In the genomic region with DNA sequence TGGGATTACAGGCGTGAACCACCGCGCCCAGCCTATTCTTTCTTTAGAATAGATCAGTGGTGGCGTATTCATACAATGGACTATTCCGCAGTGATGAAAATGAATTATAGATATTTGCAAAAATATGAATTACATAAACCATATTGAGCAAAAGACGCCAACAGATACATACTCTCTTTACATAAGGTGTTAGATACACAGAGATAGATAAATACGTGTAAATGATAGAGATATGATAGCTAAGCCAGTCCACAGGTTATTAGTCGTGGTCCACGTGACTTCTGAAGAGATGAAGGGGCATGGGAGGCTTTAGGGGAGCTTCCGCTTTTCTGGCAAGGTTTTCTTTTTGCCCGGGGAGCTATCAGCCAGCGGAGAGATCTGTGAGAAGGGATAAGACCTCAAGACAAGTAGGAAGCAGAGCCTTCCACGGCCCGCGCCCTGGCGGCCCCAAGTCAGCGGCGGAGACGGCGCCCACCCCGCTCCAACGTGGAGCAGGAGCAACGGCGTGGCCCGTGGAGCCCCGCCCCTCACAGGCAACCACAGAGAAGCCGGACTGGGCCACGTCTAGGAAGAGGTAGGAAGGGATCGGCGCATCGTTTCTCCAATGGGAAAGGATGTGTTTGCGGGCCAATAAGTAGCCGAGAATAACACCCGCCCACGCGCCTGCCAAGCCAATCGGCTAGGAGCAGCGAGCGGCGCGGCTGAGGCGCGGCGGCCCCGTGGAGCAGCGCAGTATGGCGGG, we compare ENCODE assay signal across 7 cellular contexts. TPM values are rescaled to one million over a fixed set of nuclear protein-coding genes. Genes with fewer than 3 reads are reported as not detected.
DNase-seq lines count a peak whose midpoint lies in the region; ATAC-seq and TF ChIP-seq lines count a peak whose summit lies in the region.

A gene (plus strand): TSS at position 704 of the 742 bp plus-strand sequence. CDS start 31 bp downstream, at position 735.

- peak; percentile 66 for ATAC-seq in GM18508 (IDR thresholded peaks at IDR 0.05; ENCODE audit: insufficient read depth, unreplicated experiment)
- peak; percentile 81 for ATAC-seq in HG03025 (IDR thresholded peaks at IDR 0.05; ENCODE audit: low FRiP score, unreplicated experiment)

- H3K4me1 ChIP-seq in hepatocyte (ENCODE audit: insufficient read depth), result no peaks in the 10 kb centered on the region

- no peaks in the 10 kb centered on the region for H3K9me2 ChIP-seq in hepatocyte (replicated peaks; ENCODE audit: insufficient read depth)

- peak within 1 kb of the TSS; percentile 76 for H2AFZ ChIP-seq in hepatocyte

- H3K36me3 ChIP-seq in hepatocyte (replicated peaks; ENCODE audit: insufficient read depth, low read depth), result no peaks in the 10 kb centered on the region

- no peak for TF ChIP-seq CTCF in hepatocyte (IDR thresholded peaks at IDR 0.05; ENCODE audit: poor library complexity)

- peak within 1 kb of the TSS; percentile 47 for H3K4me3 ChIP-seq in hepatocyte

- WGBS in hepatocyte (ENCODE audit: low lambda C conversion rate, missing lambda C conversion rate), result 12% methylated on average over 45 of the region's 47 CpGs

- no peaks in the 10 kb centered on the region for H3K9me3 ChIP-seq in hepatocyte (ENCODE audit: low read depth)

- DNase-seq in NCI-H2081 (lab: John Stamatoyannopoulos, UW) (peak; percentile 99), T1000 (lab: John Stamatoyannopoulos, UW) (peak; percentile 93), astrocyte of the hippocampus (ENCODE audit: low read depth, low spot score) (peak; percentile 98), hepatocyte (ENCODE audit: low spot score) (peak; percentile 98), retina (peak; percentile 96)

- peak within 1 kb of the TSS; percentile 90 for H3K27ac ChIP-seq in hepatocyte

- H4K20me1 ChIP-seq in hepatocyte (ENCODE audit: insufficient read depth, poor library complexity, severe bottlenecking), result no peaks in the 10 kb centered on the region

- peak within 1 kb of the TSS; percentile 73 for H3K4me2 ChIP-seq in hepatocyte

- no peaks in the 10 kb centered on the region for H3K79me2 ChIP-seq in hepatocyte

- H3K27me3 ChIP-seq in hepatocyte, result no peaks in the 10 kb centered on the region

RNA-seq across cellular contexts. Expression of the gene that starts here (rescaled TPM):
- total RNA-seq in hepatocyte, result 15.1 and 15.7 TPM in 2 replicates
- polyA plus RNA-seq in hepatocyte, result 43.4 and 54.6 TPM in 2 replicates

Comparison
In these comparisons a context has a peak if more than half of its experiments do, and no peak if none do; other contexts are left out.
1. Peak in every context shown above with its lines: DNase-seq, ATAC-seq, H3K4me3 ChIP-seq and H3K27ac ChIP-seq.